In genomic region chr11:126062679-126063509, GRCh38 we compare ENCODE assay signal across 8 cellular contexts. TPM values are rescaled to one million over a fixed set of nuclear protein-coding genes. Genes with fewer than 3 reads are reported as not detected.
DNase-seq lines count a peak whose midpoint lies in the region; ATAC-seq, FAIRE-seq and TF ChIP-seq lines count a peak whose summit lies in the region.

Gene CDON, minus strand, starts transcription at chr11:126062866. Its CDS starts 39,390 bp downstream, at chr11:126023476.

- ATAC-seq in GM19043 (IDR thresholded peaks at IDR 0.05; ENCODE audit: low read depth, unreplicated experiment) (peak; percentile 98), HG03354 (IDR thresholded peaks at IDR 0.05; ENCODE audit: poor library complexity, severe bottlenecking, unreplicated experiment) (peak; percentile 98)
- peak; percentile 87 for ATAC-seq in central memory CD8-positive, alpha-beta T cell (replicated peaks; ENCODE audit: extremely low read depth, poor library complexity, severe bottlenecking)

- DNase-seq in AG09309 (ENCODE audit: low read depth) = peak; percentile 54
- peak; percentile 91 for DNase-seq in NCI-H345 treated with DMSO at 0.1 percent for 48 hours (lab: John Stamatoyannopoulos, UW; ENCODE audit: unreplicated experiment)
- peak; percentile 73 for DNase-seq in activated CD4-positive, CD25-positive, alpha-beta regulatory T cell treated with anti-CD3 and anti-CD28 coated beads, Interleukin-2, amount 50 U/mL, for 16 hours (ENCODE audit: low read depth, low spot score)
- peak; percentile 80 to 81 for DNase-seq in central memory CD8-positive, alpha-beta T cell (ENCODE audit: low spot score in 2 of 2)
- DNase-seq in keratinocyte (ENCODE audit: low read depth, low spot score) = no peak
- DNase-seq in stimulated activated CD4-positive, alpha-beta T cell treated with anti-CD3 and anti-CD28 coated beads, Interleukin-12 subunit alpha, Interleukin-12 subunit beta, amount 100 ng/mL, for 4 hours = peak; percentile 92

- H3K4me1 ChIP-seq in keratinocyte (ENCODE audit: control insufficient read depth, extremely low read depth, insufficient read depth, low read length) = peaks cover 7% of the 10 kb centered on the region

- dilution Hi-C loops in keratinocyte (cut with MboI; ENCODE audit: extremely low pct_ligation_motif_present, low sequenced_read_pairs) = no loop called here

- no peaks in the 10 kb centered on the region for H3K9me3 Mint-ChIP-seq in central memory CD8-positive, alpha-beta T cell

- H3K4me2 ChIP-seq in keratinocyte (ENCODE audit: control insufficient read depth, extremely low read depth, insufficient read depth, low read depth, low read length) = peak within 1 kb of the TSS; percentile 82

- no peaks in the 10 kb centered on the region for H4K20me1 ChIP-seq in keratinocyte (ENCODE audit: control insufficient read depth, extremely low read depth, insufficient read depth, low read length)

- peak; percentile 9 for FAIRE-seq in keratinocyte (lab: Jason Lieb, UNC)

- H3K4me3 Mint-ChIP-seq in central memory CD8-positive, alpha-beta T cell = peak within 1 kb of the TSS; percentile 84

- H3K9me3 ChIP-seq in keratinocyte (ENCODE audit: control insufficient read depth, low read depth, low read length) = no peaks in the 10 kb centered on the region

- H3K4me1 Mint-ChIP-seq in central memory CD8-positive, alpha-beta T cell = peaks cover 5% of the 10 kb centered on the region

- peak within 1 kb of the TSS; percentile 88 for H3K9ac ChIP-seq in keratinocyte (ENCODE audit: control insufficient read depth, extremely low read depth, insufficient read depth, low read length)

- H3K9me1 ChIP-seq in keratinocyte (ENCODE audit: control insufficient read depth, extremely low read depth, insufficient read depth, low read length) = no peaks in the 10 kb centered on the region

- H3K4me3 ChIP-seq in AG09309 (ENCODE audit: control insufficient read depth, low read depth, low read length) (peak within 1 kb of the TSS; percentile 43), keratinocyte (ENCODE audit: control insufficient read depth in 2 of 3, extremely low read depth in 1 of 3, insufficient read depth in 2 of 3, low read depth in 1 of 3, low read length in 3 of 3) (peak within 1 kb of the TSS; percentile 49 to 75 (median 67))

- H3K79me2 ChIP-seq in keratinocyte (ENCODE audit: control insufficient read depth, insufficient read depth, low read length) = no peaks in the 10 kb centered on the region

- H3K27me3 ChIP-seq in keratinocyte (ENCODE audit: control insufficient read depth, extremely low read depth, insufficient read depth, low read length) = peaks cover 31% of the 10 kb centered on the region

- H3K27ac Mint-ChIP-seq in central memory CD8-positive, alpha-beta T cell (ENCODE audit: low read depth) = peak within 1 kb of the TSS; percentile 85

- no peak for TF ChIP-seq CTCF in AG09309 (IDR thresholded peaks at IDR 0.05; ENCODE audit: control insufficient read depth, insufficient read depth, low read depth, low read length, missing control alignments)
- peak in 2 of 3 experiments; percentile 9 to 34 for TF ChIP-seq CTCF in keratinocyte (optimal IDR thresholded peaks at IDR 0.05 in 1 of 3, IDR thresholded peaks at IDR 0.05 in 1 of 3, conservative IDR thresholded peaks at IDR 0.05 in 1 of 3; ENCODE audit: extremely low read depth in 1 of 3, insufficient read depth in 2 of 3, low read length in 3 of 3)

- peak within 1 kb of the TSS; percentile 90 for H3K27ac ChIP-seq in keratinocyte (ENCODE audit: control insufficient read depth, insufficient read depth, low read length)

- peaks cover 38% of the 10 kb centered on the region for H3K27me3 Mint-ChIP-seq in central memory CD8-positive, alpha-beta T cell

- no peaks in the 10 kb centered on the region for H3K36me3 ChIP-seq in keratinocyte (ENCODE audit: control insufficient read depth in 2 of 2, extremely low read depth in 1 of 2, insufficient read depth in 2 of 2, low read length in 2 of 2)

- H2AFZ ChIP-seq in keratinocyte (ENCODE audit: control insufficient read depth, low read length) = peak within 1 kb of the TSS; percentile 99

- peaks cover 8% of the 10 kb centered on the region for H3K36me3 Mint-ChIP-seq in central memory CD8-positive, alpha-beta T cell (ENCODE audit: insufficient read depth)

RNA-seq across cellular contexts. Expression of gene CDON, which starts in this region (rescaled TPM):
- polyA plus RNA-seq in keratinocyte = 1.0 to 1.6 TPM (median 1.4 TPM) in 3 replicates
- 0.84 TPM for polyA plus RNA-seq in keratinocyte (2011; ENCODE audit: low read depth)
- 0.64 and 0.66 TPM in 2 replicates for polyA plus RNA-seq in keratinocyte (2011; cell fraction: cytosol; rRNA removed)
- 1.7 and 1.9 TPM in 2 replicates for polyA plus RNA-seq in keratinocyte (2011; cell fraction: nucleus; rRNA removed)
- 0.56 and 1.8 TPM in 2 replicates for polyA plus RNA-seq in keratinocyte (2012; ENCODE audit: low replicate concordance)
- 2.9 to 5.3 TPM (median 3.3 TPM) in 3 replicates for polyA minus RNA-seq in keratinocyte
- polyA minus RNA-seq in keratinocyte (2011; cell fraction: cytosol; rRNA and poly(A)+ RNA removed) = 1.5 TPM
- polyA minus RNA-seq in keratinocyte (2011; cell fraction: nucleus; rRNA and poly(A)+ RNA removed) = 2.7 and 4.7 TPM in 2 replicates
